Comparison of ENCODE assay signal across 2 cellular contexts in genomic region chr17:35534694-35535093, GRCh38.
TF ChIP-seq lines count a peak whose summit lies in the region.

No MANE protein-coding gene starts in this region.

TF ChIP-seq in liver, 16 proteins besides CTCF, POLR2A, EP300 and RAD21:
- TF ChIP-seq MAX (IDR thresholded peaks at IDR 0.05) (no peak), YY1 (IDR thresholded peaks at IDR 0.05) (peak; percentile 20), FOXA1 (IDR thresholded peaks at IDR 0.05) (no peak), SP1 (IDR thresholded peaks at IDR 0.05) (no peak), RXRA (IDR thresholded peaks at IDR 0.05) (peak in 1 of 2 donors; percentile 57), ZBTB33 (IDR thresholded peaks at IDR 0.05) (peak; percentile 24), FOXA2 (IDR thresholded peaks at IDR 0.05) (no peak), TAF1 (conservative IDR thresholded peaks at IDR 0.05) (no peak), HNF4G (IDR thresholded peaks at IDR 0.05) (no peak), HNF4A (conservative IDR thresholded peaks at IDR 0.05) (peak; percentile 56 to 66), JUND (IDR thresholded peaks at IDR 0.05) (peak in 1 of 2 donors; percentile 40), NR2F2 (IDR thresholded peaks at IDR 0.05) (no peak), GABPA (IDR thresholded peaks at IDR 0.05 in 1 of 2, conservative IDR thresholded peaks at IDR 0.05 in 1 of 2) (no peak), EGR1 (IDR thresholded peaks at IDR 0.05; ENCODE audit: low read depth in 2 of 2) (no peak)
- TF ChIP-seq, protein P1, sequence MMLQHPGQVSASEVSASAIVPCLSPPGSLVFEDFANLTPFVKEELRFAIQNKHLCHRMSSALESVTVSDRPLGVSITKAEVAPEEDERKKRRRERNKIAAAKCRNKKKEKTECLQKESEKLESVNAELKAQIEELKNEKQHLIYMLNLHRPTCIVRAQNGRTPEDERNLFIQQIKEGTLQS (IDR thresholded peaks at IDR 0.05), result no peak
- TF ChIP-seq, protein P2, sequence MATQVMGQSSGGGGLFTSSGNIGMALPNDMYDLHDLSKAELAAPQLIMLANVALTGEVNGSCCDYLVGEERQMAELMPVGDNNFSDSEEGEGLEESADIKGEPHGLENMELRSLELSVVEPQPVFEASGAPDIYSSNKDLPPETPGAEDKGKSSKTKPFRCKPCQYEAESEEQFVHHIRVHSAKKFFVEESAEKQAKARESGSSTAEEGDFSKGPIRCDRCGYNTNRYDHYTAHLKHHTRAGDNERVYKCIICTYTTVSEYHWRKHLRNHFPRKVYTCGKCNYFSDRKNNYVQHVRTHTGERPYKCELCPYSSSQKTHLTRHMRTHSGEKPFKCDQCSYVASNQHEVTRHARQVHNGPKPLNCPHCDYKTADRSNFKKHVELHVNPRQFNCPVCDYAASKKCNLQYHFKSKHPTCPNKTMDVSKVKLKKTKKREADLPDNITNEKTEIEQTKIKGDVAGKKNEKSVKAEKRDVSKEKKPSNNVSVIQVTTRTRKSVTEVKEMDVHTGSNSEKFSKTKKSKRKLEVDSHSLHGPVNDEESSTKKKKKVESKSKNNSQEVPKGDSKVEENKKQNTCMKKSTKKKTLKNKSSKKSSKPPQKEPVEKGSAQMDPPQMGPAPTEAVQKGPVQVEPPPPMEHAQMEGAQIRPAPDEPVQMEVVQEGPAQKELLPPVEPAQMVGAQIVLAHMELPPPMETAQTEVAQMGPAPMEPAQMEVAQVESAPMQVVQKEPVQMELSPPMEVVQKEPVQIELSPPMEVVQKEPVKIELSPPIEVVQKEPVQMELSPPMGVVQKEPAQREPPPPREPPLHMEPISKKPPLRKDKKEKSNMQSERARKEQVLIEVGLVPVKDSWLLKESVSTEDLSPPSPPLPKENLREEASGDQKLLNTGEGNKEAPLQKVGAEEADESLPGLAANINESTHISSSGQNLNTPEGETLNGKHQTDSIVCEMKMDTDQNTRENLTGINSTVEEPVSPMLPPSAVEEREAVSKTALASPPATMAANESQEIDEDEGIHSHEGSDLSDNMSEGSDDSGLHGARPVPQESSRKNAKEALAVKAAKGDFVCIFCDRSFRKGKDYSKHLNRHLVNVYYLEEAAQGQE (IDR thresholded peaks at IDR 0.05), result no peak

TF ChIP-seq in HepG2, 621 proteins besides CTCF, POLR2A, EP300 and RAD21:
- no peak for TF ChIP-seq SRSF1 (optimal IDR thresholded peaks at IDR 0.05; ENCODE audit: low read depth, low read length)
- no peak for TF ChIP-seq SP5 (CRISPR knock-in tag; IDR thresholded peaks at IDR 0.05; ENCODE audit: borderline replicate concordance, low read depth)
